In genomic region chr3:119296723-119297122, GRCh38 we compare ENCODE assay signal across 12 cellular contexts. TPM values are rescaled to one million over a fixed set of nuclear protein-coding genes. Genes with fewer than 3 reads are reported as not detected.
A peak's percentile ranks its signal among the peaks of the same experiment; 100 is the strongest.
DNase-seq lines count a peak whose midpoint lies in the region; ATAC-seq and TF ChIP-seq lines count a peak whose summit lies in the region.
"Had no signal": no experiment of that assay in that cellular context is flagged by ENCODE, and none has a peak within 500 bp of the region (broad histone marks: within the 10 kb centered on the region; RNA-seq: fewer than 3 reads in every experiment).

No MANE protein-coding gene starts in this region.

- ATAC-seq in GM21528 (IDR thresholded peaks at IDR 0.05; ENCODE audit: low FRiP score, unreplicated experiment) = no peak

- H3K27ac ChIP-seq in CD8-positive, alpha-beta memory T cell (ENCODE audit: low read depth, low read length) = no peak overlapping the region
- H3K27ac ChIP-seq in SK-N-MC (peak overlapping the region; percentile 83), esophagus muscularis mucosa (replicated peaks in 1 of 4) (peak overlapping the region; percentile 88 to 95 (median 94))
- H3K27ac ChIP-seq: testis had no signal

- peaks cover 0 to 10% (median 0%) of the 10 kb centered on the region in 3 donors for H3K36me3 Mint-ChIP-seq in CD8-positive, alpha-beta memory T cell
- H3K36me3 Mint-ChIP-seq: naive B cell had no signal

- DNase-seq in CD8-positive, alpha-beta memory T cell = no peak
- DNase-seq in SK-N-MC (ENCODE audit: low read depth, low spot score) (no peak), esophagus muscularis mucosa (ENCODE audit: extremely low spot score) (peak; percentile 47), skeletal muscle cell (ENCODE audit: low read depth) (no peak), retina (no peak), NOMO-1 treated with dmso at 0.1 percent for 144 hours (lab: John Stamatoyannopoulos, UW; ENCODE audit: unreplicated experiment) (no peak), lower leg skin (ENCODE audit: low spot score in 2 of 2) (no peak)
- DNase-seq: GOT3, Kasumi-1, naive B cell, testis had no signal

- H3K9me3 Mint-ChIP-seq in CD8-positive, alpha-beta memory T cell = peaks cover 0 to 3% (median 0%) of the 10 kb centered on the region in 5 donors
- H3K9me3 Mint-ChIP-seq: naive B cell had no signal

- H3K27ac Mint-ChIP-seq in CD8-positive, alpha-beta memory T cell = peak overlapping the region; percentile 30 to 99 (median 91)

- no peak for TF ChIP-seq CTCF in esophagus muscularis mucosa (IDR thresholded peaks at IDR 0.05)
- TF ChIP-seq CTCF in lower leg skin (IDR thresholded peaks at IDR 0.05) = no peak

- TF ChIP-seq POLR2A in esophagus muscularis mucosa (IDR thresholded peaks at IDR 0.05; ENCODE audit: low read depth) = no peak
- TF ChIP-seq POLR2A in lower leg skin (IDR thresholded peaks at IDR 0.05) = no peak

- H3K4me3 Mint-ChIP-seq in CD8-positive, alpha-beta memory T cell = peak overlapping the region; percentile 1 to 69 (median 26)

- peak overlapping the region; percentile 84 for H3K9ac ChIP-seq in SK-N-MC (ENCODE audit: insufficient read length)

- H3K9me3 ChIP-seq in CD8-positive, alpha-beta memory T cell (ENCODE audit: low read length) = no peaks in the 10 kb centered on the region
- no peaks in the 10 kb centered on the region for H3K9me3 ChIP-seq in SK-N-MC (ENCODE audit: low read depth, low read length)
- H3K9me3 ChIP-seq in esophagus muscularis mucosa = no peaks in the 10 kb centered on the region
- H3K9me3 ChIP-seq: testis had no signal

- TF ChIP-seq EP300 in esophagus muscularis mucosa (IDR thresholded peaks at IDR 0.05) = no peak

- intact Hi-C loops in esophagus muscularis mucosa (cut with DNase I) (loop anchor here (10.0 kb wide), 1 partner anchor 168 kb away; the partner anchor contains the start of genes POGLUT1 and TMEM39A), lower leg skin (cut with DNase I; ENCODE audit: low total_unique reads) (no loop called here)

- peaks cover 47 to 65% (median 52%) of the 10 kb centered on the region in 3 donors for H3K4me1 Mint-ChIP-seq in CD8-positive, alpha-beta memory T cell

- H3K4me3 ChIP-seq in CD8-positive, alpha-beta memory T cell (ENCODE audit: low read length) = no peak overlapping the region
- peak overlapping the region; percentile 94 for H3K4me3 ChIP-seq in SK-N-MC
- H3K4me3 ChIP-seq in esophagus muscularis mucosa = peak overlapping the region; percentile 75 to 90 (median 86)
- H3K4me3 ChIP-seq in skeletal muscle cell (ENCODE audit: low read depth, low read length) = peak overlapping the region; percentile 75
- H3K4me3 ChIP-seq in lower leg skin (ENCODE audit: low read depth, poor library complexity, severe bottlenecking) = no peak overlapping the region
- H3K4me3 ChIP-seq: testis had no signal

- peaks cover 0 to 6% of the 10 kb centered on the region in 2 donors for H3K27me3 Mint-ChIP-seq in CD8-positive, alpha-beta memory T cell
- H3K27me3 Mint-ChIP-seq: naive B cell had no signal

- peaks cover 32% of the 10 kb centered on the region for H3K4me1 ChIP-seq in CD8-positive, alpha-beta memory T cell (ENCODE audit: insufficient read depth, low read length)
- peaks cover 56 to 63% (median 61%) of the 10 kb centered on the region in 4 donors for H3K4me1 ChIP-seq in esophagus muscularis mucosa
- H3K4me1 ChIP-seq: testis had no signal

- 66% methylated on average over 4 of the region's 4 CpGs for WGBS in esophagus muscularis mucosa
- 42 to 48% methylated on average over 4 of the region's 4 CpGs for WGBS in lower leg skin, 2 donors

- no peaks in the 10 kb centered on the region for H3K36me3 ChIP-seq in CD8-positive, alpha-beta memory T cell (ENCODE audit: insufficient read depth, low read length)
- H3K36me3 ChIP-seq in SK-N-MC (ENCODE audit: insufficient read depth, low read length) = peaks cover 7% of the 10 kb centered on the region
- peaks cover 0 to 26% (median 4%) of the 10 kb centered on the region in 4 donors for H3K36me3 ChIP-seq in esophagus muscularis mucosa

- no peaks in the 10 kb centered on the region for H3K27me3 ChIP-seq in CD8-positive, alpha-beta memory T cell (ENCODE audit: insufficient read depth, low read length, poor library complexity, severe bottlenecking)
- H3K27me3 ChIP-seq in esophagus muscularis mucosa = no peaks in the 10 kb centered on the region
- H3K27me3 ChIP-seq: testis had no signal

- POLR2A ChIA-PET in CD8-positive, alpha-beta memory T cell (lab: Charles Lee) = interaction anchor here (0.6 kb wide), 1 partner anchor 20 kb away, joined by 3 read pairs; no protein-coding TSS in a partner anchor

- CTCF ChIA-PET in CD8-positive, alpha-beta memory T cell (lab: Charles Lee) = interaction anchor here (1.0 to 1.7 kb wide), 5 partner anchors 17 to 69 kb away, joined by 3 to 4 read pairs (median 3); partner anchors contain the start of gene B4GALT4

RNA-seq across cellular contexts. Expression of gene ARHGAP31, which starts 2.5 kb away (rescaled TPM):
- total RNA-seq in CD8-positive, alpha-beta memory T cell = 10 to 100 TPM; 24.2 to 25.8 TPM
- 3.4 TPM for polyA plus RNA-seq in CD8-positive, alpha-beta memory T cell
- total RNA-seq in esophagus muscularis mucosa (10 to 100 TPM; 14.5 to 25.9 (median 23.1) TPM), lower leg skin (10 to 100 TPM; 21.8 to 48.7 (median 22.9) TPM)

RNA-seq across cellular contexts. Expression of gene B4GALT4, which starts 56.0 kb away (rescaled TPM):
- 10 to 100 TPM; 17.9 to 18.0 TPM for total RNA-seq in CD8-positive, alpha-beta memory T cell
- 10.6 TPM for polyA plus RNA-seq in CD8-positive, alpha-beta memory T cell
- total RNA-seq in esophagus muscularis mucosa = 10 to 100 TPM; 13.3 to 15.4 (median 14.0) TPM
- 10 to 100 TPM; 23.1 to 44.4 (median 38.2) TPM for total RNA-seq in lower leg skin

Comparison
In these comparisons a context has a peak if more than half of its experiments do, and no peak if none do; other contexts are left out.
1. H3K4me3 ChIP-seq: peak in SK-N-MC (single experiment), esophagus muscularis mucosa (4 of 4) and skeletal muscle cell (single experiment); none in CD8-positive, alpha-beta memory T cell (single experiment) and lower leg skin (single experiment).